In the genomic region with DNA sequence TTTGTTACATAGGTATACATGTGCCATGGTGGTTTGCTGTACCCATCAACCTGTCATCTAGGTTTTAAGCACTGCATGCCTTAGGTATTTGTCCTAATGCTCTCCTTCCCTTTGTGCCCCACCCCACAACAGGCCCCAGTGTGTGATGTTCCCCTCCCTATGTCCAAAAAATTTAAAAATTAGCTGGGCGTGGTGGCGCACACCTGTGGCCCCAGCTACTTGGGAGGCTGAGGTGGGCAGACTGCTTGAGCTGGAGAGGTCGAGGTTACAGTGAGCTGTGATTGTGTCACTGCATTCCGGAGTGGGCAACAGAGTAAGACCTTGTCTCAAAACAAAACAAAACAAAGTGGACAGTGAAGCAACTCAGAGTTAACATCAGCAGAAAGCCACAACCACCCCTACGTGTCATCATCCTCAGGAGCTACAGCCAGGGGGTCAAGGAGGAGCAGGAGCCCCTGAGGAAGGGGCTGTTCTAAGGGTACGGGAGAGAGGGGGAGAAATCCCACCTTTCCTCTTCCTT, we compare ENCODE assay signal across 25 cellular contexts.
"Had no signal": no experiment of that assay in that cellular context is flagged by ENCODE, and none has a peak within 500 bp of the region (broad histone marks: within the 10 kb centered on the region; RNA-seq: fewer than 3 reads in every experiment).

No MANE protein-coding gene starts in this region.

- H3K27me3 ChIP-seq: brain microvascular endothelial cell, SJSA1 had no signal

- H3K4me1 ChIP-seq: SJSA1 had no signal

- H3K9me3 ChIP-seq: SJSA1, SK-N-SH had no signal

- H3K36me3 ChIP-seq: brain microvascular endothelial cell, SJSA1 had no signal

- FAIRE-seq: TTC549 had no signal

- H3K4me2 ChIP-seq: SK-N-SH had no signal

- ATAC-seq: activated CD4-positive, alpha-beta T cell treated with anti-CD3 and anti-CD28 coated beads for 36 hours; activated CD8-positive, alpha-beta T cell treated with anti-CD3 and anti-CD28 coated beads, Interleukin-2, amount 10 ng/mL, durations not matched to agents 7 days and 5 days; activated naive CD8-positive, alpha-beta T cell treated with anti-CD3 and anti-CD28 coated beads, Interleukin-2, amount 50 U/mL, for 24 hours; Panc1 had no signal

- H3K4me3 ChIP-seq: SJSA1 had no signal

- H3K9ac ChIP-seq: SK-N-SH had no signal

- DNase-seq: activated CD4-positive, alpha-beta T cell treated with anti-CD3 and anti-CD28 coated beads for 36 hours; activated CD4-positive, alpha-beta T cell treated with anti-CD3 and anti-CD28 coated beads, Interleukin-2, amount 10 ng/mL, durations not matched to agents 7 days and 5 days; activated CD4-positive, alpha-beta T cell treated with anti-CD3 and anti-CD28 coated beads, Interleukin-2, amount 50 U/mL, for 48 hours; activated CD8-positive, alpha-beta T cell treated with anti-CD3 and anti-CD28 coated beads, Interleukin-2, amount 10 ng/mL, durations not matched to agents 7 days and 5 days; activated effector memory CD4-positive, alpha-beta T cell treated with Interleukin-2 at 50 U/mL for 16 hours; activated naive CD4-positive, alpha-beta T cell treated with anti-CD3 and anti-CD28 coated beads, Interleukin-2, amount 10 ng/mL, durations not matched to agents 7 days and 5 days; activated naive CD8-positive, alpha-beta T cell treated with anti-CD3 and anti-CD28 coated beads, Interleukin-2, amount 50 U/mL, for 24 hours; activated T-cell treated with anti-CD3 and anti-CD28 coated beads, Interleukin-2, amount 50 U/mL, for 24 hours; amniotic stem cell; aorta; brain microvascular endothelial cell; central memory CD4-positive, alpha-beta T cell; Karpas-422; KBM-7; NCI-H1105; NCI-H1417 treated with DMSO at 0.1 percent for 48 hours; NCI-H187 treated with DMSO at 0.1 percent for 48 hours; NCI-H2081 treated with DMSO at 0.1 percent for 48 hours; NCI-H226; NCI-H524 treated with DMSO at 0.1 percent for 48 hours; SHP77 treated with DMSO at 0.1 percent for 48 hours; SK-N-SH had no signal

- H3K27ac ChIP-seq: brain microvascular endothelial cell, SJSA1 had no signal
